In genomic region chr1:17798011-17798410, GRCh38 we compare ENCODE assay signal across 26 cellular contexts. TPM values are rescaled to one million over a fixed set of nuclear protein-coding genes. Genes with fewer than 3 reads are reported as not detected.
"Had no signal": no experiment of that assay in that cellular context is flagged by ENCODE, and none has a peak within 500 bp of the region (broad histone marks: within the 10 kb centered on the region; RNA-seq: fewer than 3 reads in every experiment).

No MANE protein-coding gene starts in this region.

- H3K36me3 ChIP-seq: cardiac muscle cell had no signal

- DNase-seq: activated CD4-positive, alpha-beta T cell treated with anti-CD3 and anti-CD28 coated beads for 48 hours; activated CD4-positive, alpha-beta T cell treated with anti-CD3 and anti-CD28 coated beads, Interleukin-2, amount 50 U/mL, for 48 hours; activated CD4-positive, CD25-positive, alpha-beta regulatory T cell treated with anti-CD3 and anti-CD28 coated beads, Interleukin-2, amount 50 U/mL, for 72 hours; activated gamma-delta T cell; activated naive CD4-positive, alpha-beta T cell treated with anti-CD3 and anti-CD28 coated beads for 36 hours; activated T-cell treated with anti-CD3 and anti-CD28 coated beads for 4 hours; activated T-cell treated with anti-CD3 and anti-CD28 coated beads, Interleukin-2, amount 50 U/mL, for 48 hours; amygdala; Karpas-422; MM.1S; NCI-H1105; NCI-H1436 treated with DMSO at 0.1 percent for 48 hours; NCI-H187; NCI-H2081 treated with DMSO at 0.1 percent for 48 hours; NCI-H2171 treated with DMSO at 0.1 percent for 48 hours; NCI-H345; NCI-H510A; NCI-H526 treated with DMSO at 0.1 percent for 48 hours; NCI-H82; SHP77 treated with DMSO at 0.1 percent for 48 hours had no signal

- H3K4me3 ChIP-seq: cardiac muscle cell, K562 had no signal

- ATAC-seq: activated T-helper 17 cell treated with anti-CD3 and anti-CD28 coated beads, Interleukin-2, amount 50 U/mL, for 72 hours; K562; Panc1; WTC11 had no signal

- H3K27ac ChIP-seq: cardiac muscle cell had no signal

RNA-seq across cellular contexts. Expression of gene ACTL8, which starts 42.9 kb away (rescaled TPM):
- total RNA-seq: cardiac muscle cell, OCI-LY7 had no signal
- polyA plus RNA-seq: cardiac muscle cell had no signal
